Comparison of ENCODE assay signal across 16 cellular contexts in genomic region chr11:2799881-2800654, GRCh38.
DNase-seq lines count a peak whose midpoint lies in the region; ATAC-seq and TF ChIP-seq lines count a peak whose summit lies in the region.
"Had no signal": no experiment of that assay in that cellular context is flagged by ENCODE, and none has a peak within 500 bp of the region (broad histone marks: within the 10 kb centered on the region; RNA-seq: fewer than 3 reads in every experiment).

No MANE protein-coding gene starts in this region.

- H3K27me3 Mint-ChIP-seq in activated CD8-positive, alpha-beta memory T cell treated with anti-CD3 and anti-CD28 coated beads, Interleukin-2, amount 10 ng/mL, durations not matched to agents 7 days and 5 days = no peaks in the 10 kb centered on the region

- H3K4me1 ChIP-seq in lung (ENCODE audit: control insufficient read depth in 2 of 2, insufficient read depth in 2 of 2, low read length in 2 of 2) (peaks cover 0 to 9% of the 10 kb centered on the region in 2 donors), stomach (peaks cover 7 to 15% (median 11%) of the 10 kb centered on the region in 4 donors)

- H3K27ac ChIP-seq in WERI-Rb-1 (no peak overlapping the region), lung (ENCODE audit: low read depth in 1 of 2, low read length in 1 of 2) (no peak overlapping the region), stomach (peak overlapping the region in 1 of 5 donors; percentile 4)
- H3K27ac ChIP-seq: skin epidermis, thoracic aorta had no signal

- H3K36me3 ChIP-seq in WERI-Rb-1 (no peaks in the 10 kb centered on the region), lung (ENCODE audit: control insufficient read depth in 2 of 2, insufficient read depth in 2 of 2, low read length in 2 of 2) (no peaks in the 10 kb centered on the region), stomach (no peaks in the 10 kb centered on the region)
- H3K36me3 ChIP-seq: thoracic aorta had no signal

- ATAC-seq in activated CD8-positive, alpha-beta memory T cell treated with anti-CD3 and anti-CD28 coated beads, Interleukin-2, amount 10 ng/mL, durations not matched to agents 7 days and 5 days = no peak
- no peak for ATAC-seq in lung (ENCODE audit: insufficient read depth, low FRiP score)
- ATAC-seq in GM18909 (IDR thresholded peaks at IDR 0.05; ENCODE audit: poor library complexity, unreplicated experiment) = no peak
- no peak for ATAC-seq in HG03159 (IDR thresholded peaks at IDR 0.05; ENCODE audit: unreplicated experiment)

- no peak overlapping the region for H3K4me3 ChIP-seq in WERI-Rb-1 (ENCODE audit: low read depth, low read length)
- no peak overlapping the region for H3K4me3 ChIP-seq in lung
- no peak overlapping the region for H3K4me3 ChIP-seq in stomach
- H3K4me3 ChIP-seq: skin epidermis, thoracic aorta had no signal

- WGBS in lung, 2 donors = 59 to 78% methylated on average over 15 of the region's 15 CpGs
- 42 to 65% (median 56%) methylated on average over 11 to 15 of the region's 15 CpGs for WGBS in stomach, 5 donors

- intact Hi-C loops in stomach (cut with DNase I; ENCODE audit: low total_unique reads) = no loop called here

- H3K9me3 Mint-ChIP-seq in activated CD8-positive, alpha-beta memory T cell treated with anti-CD3 and anti-CD28 coated beads, Interleukin-2, amount 10 ng/mL, durations not matched to agents 7 days and 5 days (ENCODE audit: low read depth) = no peaks in the 10 kb centered on the region

- no peak for TF ChIP-seq POLR2A in stomach (IDR thresholded peaks at IDR 0.05)

- no peaks in the 10 kb centered on the region for H3K4me1 Mint-ChIP-seq in activated CD8-positive, alpha-beta memory T cell treated with anti-CD3 and anti-CD28 coated beads, Interleukin-2, amount 10 ng/mL, durations not matched to agents 7 days and 5 days

- TF ChIP-seq CTCF in WERI-Rb-1 (IDR thresholded peaks at IDR 0.05; ENCODE audit: low read depth, low read length) (no peak), lung (IDR thresholded peaks at IDR 0.05; ENCODE audit: control extremely low read depth, extremely low read depth) (no peak), stomach (IDR thresholded peaks at IDR 0.05) (no peak)

- H3K9me3 ChIP-seq in WERI-Rb-1 (ENCODE audit: severe bottlenecking) = no peaks in the 10 kb centered on the region
- peaks cover 0 to 4% of the 10 kb centered on the region in 2 donors for H3K9me3 ChIP-seq in lung (ENCODE audit: control insufficient read depth in 2 of 2, insufficient read depth in 1 of 2, low read length in 1 of 2)
- H3K9me3 ChIP-seq in stomach = no peaks in the 10 kb centered on the region
- H3K9me3 ChIP-seq: thoracic aorta had no signal

- TF ChIP-seq EP300 in stomach (IDR thresholded peaks at IDR 0.05) = no peak

- no peaks in the 10 kb centered on the region for H3K36me3 Mint-ChIP-seq in activated CD8-positive, alpha-beta memory T cell treated with anti-CD3 and anti-CD28 coated beads, Interleukin-2, amount 10 ng/mL, durations not matched to agents 7 days and 5 days

- no peak overlapping the region for H3K4me3 Mint-ChIP-seq in activated CD8-positive, alpha-beta memory T cell treated with anti-CD3 and anti-CD28 coated beads, Interleukin-2, amount 10 ng/mL, durations not matched to agents 7 days and 5 days

- CTCF ChIA-PET in activated CD8-positive, alpha-beta memory T cell treated with anti-CD3 and anti-CD28 coated beads, Interleukin-2, amount 10 ng/mL, durations not matched to agents 7 days and 5 days (lab: Charles Lee) = no interaction called here

- H3K27ac Mint-ChIP-seq in activated CD8-positive, alpha-beta memory T cell treated with anti-CD3 and anti-CD28 coated beads, Interleukin-2, amount 10 ng/mL, durations not matched to agents 7 days and 5 days = no peak overlapping the region

- peak; percentile 34 for DNase-seq in activated CD8-positive, alpha-beta memory T cell treated with anti-CD3 and anti-CD28 coated beads, Interleukin-2, amount 10 ng/mL, durations not matched to agents 7 days and 5 days
- DNase-seq in activated CD8-positive, alpha-beta memory T cell treated with anti-CD3 and anti-CD28 coated beads, Interleukin-2, amount 50 U/mL, for 48 hours = no peak
- DNase-seq in WERI-Rb-1 = peak; percentile 4
- peak; percentile 22 for DNase-seq in lung (ENCODE audit: low spot score)
- peak; percentile 38 for DNase-seq in stomach
- DNase-seq in pons (ENCODE audit: low spot score) = no peak
- DNase-seq: Calu3; effector CD8-positive, alpha-beta T cell; foreskin fibroblast; naive B cell; NCI-H524 treated with DMSO at 0.1 percent for 48 hours; SIG-M5 had no signal

- H3K27me3 ChIP-seq in WERI-Rb-1 (ENCODE audit: insufficient read depth, low read depth, severe bottlenecking) (no peaks in the 10 kb centered on the region), lung (ENCODE audit: control insufficient read depth, insufficient read depth) (no peaks in the 10 kb centered on the region), stomach (no peaks in the 10 kb centered on the region)

Comparison
In these comparisons a context has a peak if more than half of its experiments do, and no peak if none do; other contexts are left out.
1. DNase-seq: peak in activated CD8-positive, alpha-beta memory T cell treated with anti-CD3 and anti-CD28 coated beads, Interleukin-2, amount 10 ng/mL, durations not matched to agents 7 days and 5 days (single experiment), WERI-Rb-1 (single experiment), lung (single experiment) and stomach (single experiment); none in activated CD8-positive, alpha-beta memory T cell treated with anti-CD3 and anti-CD28 coated beads, Interleukin-2, amount 50 U/mL, for 48 hours (single experiment) and pons (single experiment).